In the genomic region with DNA sequence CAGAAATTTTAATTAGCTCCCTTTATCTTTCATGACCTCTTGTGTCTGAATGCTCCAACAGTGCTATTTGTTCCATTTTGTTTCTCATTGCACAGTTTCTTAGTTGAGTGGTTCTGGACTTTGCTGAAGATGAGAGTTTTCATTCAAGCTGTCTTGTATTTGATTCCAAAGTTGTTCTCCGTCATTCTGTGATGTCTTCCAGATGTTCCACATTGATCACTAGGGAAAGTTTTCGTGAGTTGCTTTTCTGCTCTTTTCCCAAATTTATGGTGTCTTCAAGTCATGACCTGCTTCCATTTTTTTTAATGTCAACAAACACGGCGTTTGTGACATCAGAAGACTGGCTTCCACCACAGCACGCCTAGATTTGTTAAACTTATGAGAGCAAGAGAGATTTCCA, we compare ENCODE assay signal across 20 cellular contexts.
"Had no signal": no experiment of that assay in that cellular context is flagged by ENCODE, and none has a peak within 500 bp of the region (broad histone marks: within the 10 kb centered on the region; RNA-seq: fewer than 3 reads in every experiment).

No MANE protein-coding gene starts in this region.

- DNase-seq: Kasumi-1, MM.1S, NCI-H1092 treated with DMSO at 0.1 percent for 48 hours, NCI-H1436, NCI-H187, NCI-H2029, NCI-H2081 treated with DMSO at 0.1 percent for 48 hours, NCI-H2171, NCI-H226, NCI-H446, NCI-H510A, NCI-H524 treated with DMSO at 0.1 percent for 48 hours, NCI-H69, NCI-H774, RPMI8226, SHP77 treated with DMSO at 0.1 percent for 48 hours, SJCRH30 had no signal

- ATAC-seq: K562 had no signal

- FAIRE-seq: HTR-8/SVneo, K562, RCC 7860 had no signal

- H3K4me3 ChIP-seq: K562, SJCRH30 had no signal

- H3K36me3 ChIP-seq: SJCRH30 had no signal

- H3K27me3 ChIP-seq: SJCRH30 had no signal
